9 cellular contexts compared by ENCODE assay signal in the genomic region with DNA sequence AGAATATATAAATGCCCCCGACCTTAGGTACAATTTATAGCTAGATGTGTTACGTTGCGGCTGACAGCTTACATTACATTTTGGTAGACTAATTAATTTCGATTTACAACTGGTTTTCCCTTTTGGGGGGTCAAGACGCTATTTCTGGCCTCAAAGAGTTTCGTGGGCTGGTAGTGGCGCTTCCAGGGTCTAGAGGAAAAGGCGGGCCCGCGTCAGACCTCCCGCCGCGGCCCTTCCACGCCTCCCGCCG. TPM values are rescaled to one million over a fixed set of nuclear protein-coding genes. Genes with fewer than 3 reads are reported as not detected.
DNase-seq lines count a peak whose midpoint lies in the region; ATAC-seq lines count a peak whose summit lies in the region.
"Had no signal": no experiment of that assay in that cellular context is flagged by ENCODE, and none has a peak within 500 bp of the region (broad histone marks: within the 10 kb centered on the region; RNA-seq: fewer than 3 reads in every experiment).

No MANE protein-coding gene starts in this region.

- POLR2A ChIA-PET in activated CD8-positive, alpha-beta T cell treated with anti-CD3 and anti-CD28 coated beads, Interleukin-2, amount 10 ng/mL, durations not matched to agents 7 days and 5 days (lab: Charles Lee), result interaction anchor here (0.6 to 2.3 kb wide), 10 partner anchors 9 to 618 kb away, joined by 3 to 18 read pairs (median 3); partner anchors contain the start of genes TCEANC2, TMEM59 and YIPF1

- no peaks in the 10 kb centered on the region for H3K9me3 ChIP-seq in iPS-18c (ENCODE audit: control insufficient read depth, insufficient read depth, low read length)
- no peaks in the 10 kb centered on the region for H3K9me3 ChIP-seq in subcutaneous abdominal adipose tissue (ENCODE audit: control insufficient read depth in 5 of 5, low read length in 5 of 5)

- intact Hi-C loops in posterior vena cava (cut with DNase I), result loop anchor here (5.0 kb wide), 2 partner anchors 58 to 68 kb away; partner anchors contain the start of gene YIPF1 (in 1 of the 2)

- ATAC-seq in activated CD8-positive, alpha-beta T cell treated with anti-CD3 and anti-CD28 coated beads, Interleukin-2, amount 10 ng/mL, durations not matched to agents 7 days and 5 days, result no peak

- H3K4me1 ChIP-seq in subcutaneous abdominal adipose tissue (ENCODE audit: control insufficient read depth in 5 of 5, insufficient read depth in 5 of 5, low read length in 5 of 5), result peaks cover 6 to 27% (median 21%) of the 10 kb centered on the region in 5 donors

- peak overlapping the region; percentile 61 for H3K27ac ChIP-seq in subcutaneous abdominal adipose tissue (ENCODE audit: low read depth, low read length)

- H3K4me3 ChIP-seq in iPS-18c (ENCODE audit: insufficient read depth, low read depth, low read length), result peak overlapping the region; percentile 96
- peak overlapping the region; percentile 81 to 96 (median 90) for H3K4me3 ChIP-seq in subcutaneous abdominal adipose tissue (ENCODE audit: low read depth in 1 of 5, low read length in 5 of 5)

- H3K4me3 Mint-ChIP-seq in activated CD8-positive, alpha-beta T cell treated with anti-CD3 and anti-CD28 coated beads, Interleukin-2, amount 10 ng/mL, durations not matched to agents 7 days and 5 days, result peak overlapping the region; percentile 98

- peak overlapping the region; percentile 59 to 97 (median 88) for H3K9ac ChIP-seq in subcutaneous abdominal adipose tissue (ENCODE audit: low read length in 5 of 5)

- no peaks in the 10 kb centered on the region for H3K36me3 ChIP-seq in subcutaneous abdominal adipose tissue (ENCODE audit: control insufficient read depth in 5 of 5, insufficient read depth in 5 of 5, low read length in 5 of 5)

- H3K27ac Mint-ChIP-seq in activated CD8-positive, alpha-beta T cell treated with anti-CD3 and anti-CD28 coated beads, Interleukin-2, amount 10 ng/mL, durations not matched to agents 7 days and 5 days, result peak overlapping the region; percentile 97

- no peaks in the 10 kb centered on the region for H3K27me3 ChIP-seq in subcutaneous abdominal adipose tissue (ENCODE audit: control insufficient read depth in 5 of 5, insufficient read depth in 4 of 5, low read length in 5 of 5)

- no peaks in the 10 kb centered on the region for H3K27me3 Mint-ChIP-seq in activated CD8-positive, alpha-beta T cell treated with anti-CD3 and anti-CD28 coated beads, Interleukin-2, amount 10 ng/mL, durations not matched to agents 7 days and 5 days (ENCODE audit: low read depth)

- H3K4me1 Mint-ChIP-seq in activated CD8-positive, alpha-beta T cell treated with anti-CD3 and anti-CD28 coated beads, Interleukin-2, amount 10 ng/mL, durations not matched to agents 7 days and 5 days (ENCODE audit: low read depth), result peaks cover 50% of the 10 kb centered on the region

- H3K36me3 Mint-ChIP-seq in activated CD8-positive, alpha-beta T cell treated with anti-CD3 and anti-CD28 coated beads, Interleukin-2, amount 10 ng/mL, durations not matched to agents 7 days and 5 days (ENCODE audit: low read depth), result peaks cover 33% of the 10 kb centered on the region

- DNase-seq in NCI-H510A treated with DMSO at 0.1 percent for 48 hours (lab: John Stamatoyannopoulos, UW) (peak; percentile 45), NCI-H510A (lab: John Stamatoyannopoulos, UW) (no peak), posterior vena cava (ENCODE audit: low spot score) (no peak), NCI-H1105 (lab: John Stamatoyannopoulos, UW) (no peak), amniotic stem cell (lab: John Stamatoyannopoulos, UW) (no peak)
- no peak for DNase-seq in activated CD8-positive, alpha-beta T cell treated with anti-CD3 and anti-CD28 coated beads, Interleukin-2, amount 10 ng/mL, durations not matched to agents 7 days and 5 days

- H3K9me3 Mint-ChIP-seq in activated CD8-positive, alpha-beta T cell treated with anti-CD3 and anti-CD28 coated beads, Interleukin-2, amount 10 ng/mL, durations not matched to agents 7 days and 5 days (ENCODE audit: insufficient read depth), result no peaks in the 10 kb centered on the region

- CTCF ChIA-PET in activated CD8-positive, alpha-beta T cell treated with anti-CD3 and anti-CD28 coated beads, Interleukin-2, amount 10 ng/mL, durations not matched to agents 7 days and 5 days (lab: Charles Lee), result interaction anchor here (1.0 to 12.2 kb wide), 10 partner anchors 11 to 109 kb away, joined by 3 to 179 read pairs (median 4); no protein-coding TSS in a partner anchor

RNA-seq across cellular contexts. Expression of gene IFT25, which starts 0.4 kb away (rescaled TPM):
- total RNA-seq in activated CD8-positive, alpha-beta T cell treated with anti-CD3 and anti-CD28 coated beads, Interleukin-2, amount 10 ng/mL, durations not matched to agents 7 days and 5 days, result 10 to 100 TPM; 83.1 to 87.1 TPM
- 10 to 100 TPM; 22.5 to 23.7 TPM for total RNA-seq in posterior vena cava

RNA-seq across cellular contexts. Expression of gene LRRC42, which starts 1.0 kb away (rescaled TPM):
- 10 to 100 TPM; 26.3 to 26.8 TPM for total RNA-seq in activated CD8-positive, alpha-beta T cell treated with anti-CD3 and anti-CD28 coated beads, Interleukin-2, amount 10 ng/mL, durations not matched to agents 7 days and 5 days
- 10 to 100 TPM; 14.2 to 17.9 TPM for total RNA-seq in posterior vena cava

RNA-seq across cellular contexts. Expression of gene DIO1, which starts 51.1 kb away (rescaled TPM):
- not detected for total RNA-seq in activated CD8-positive, alpha-beta T cell treated with anti-CD3 and anti-CD28 coated beads, Interleukin-2, amount 10 ng/mL, durations not matched to agents 7 days and 5 days
- not detected for total RNA-seq in posterior vena cava
- total RNA-seq: RPMI7951 had no signal

RNA-seq across cellular contexts. Expression of gene YIPF1, which starts 55.5 kb away (rescaled TPM):
- total RNA-seq in activated CD8-positive, alpha-beta T cell treated with anti-CD3 and anti-CD28 coated beads, Interleukin-2, amount 10 ng/mL, durations not matched to agents 7 days and 5 days, result 10 to 100 TPM; 14.9 to 16.3 TPM
- 10 to 100 TPM; 13.8 to 15.1 TPM for total RNA-seq in posterior vena cava
